ENCODE assay signal across 1 cellular context in genomic region chr14:105326891-105327694, GRCh38.
TF ChIP-seq lines count a peak whose summit lies in the region.

No MANE protein-coding gene starts in this region.

TF ChIP-seq in K562, 482 proteins besides CTCF, POLR2A, EP300 and RAD21:
- TF ChIP-seq RCOR1 (IDR thresholded peaks at IDR 0.05; ENCODE audit: borderline replicate concordance in 1 of 2, low read depth in 2 of 2, low read length in 2 of 2): no peak
- peak; percentile 76; the same call in 1 of the 2 replicates for TF ChIP-seq SPI1 (IDR thresholded peaks at IDR 0.05; ENCODE audit: borderline replicate concordance, low read depth, low read length)
- TF ChIP-seq, protein P1, sequence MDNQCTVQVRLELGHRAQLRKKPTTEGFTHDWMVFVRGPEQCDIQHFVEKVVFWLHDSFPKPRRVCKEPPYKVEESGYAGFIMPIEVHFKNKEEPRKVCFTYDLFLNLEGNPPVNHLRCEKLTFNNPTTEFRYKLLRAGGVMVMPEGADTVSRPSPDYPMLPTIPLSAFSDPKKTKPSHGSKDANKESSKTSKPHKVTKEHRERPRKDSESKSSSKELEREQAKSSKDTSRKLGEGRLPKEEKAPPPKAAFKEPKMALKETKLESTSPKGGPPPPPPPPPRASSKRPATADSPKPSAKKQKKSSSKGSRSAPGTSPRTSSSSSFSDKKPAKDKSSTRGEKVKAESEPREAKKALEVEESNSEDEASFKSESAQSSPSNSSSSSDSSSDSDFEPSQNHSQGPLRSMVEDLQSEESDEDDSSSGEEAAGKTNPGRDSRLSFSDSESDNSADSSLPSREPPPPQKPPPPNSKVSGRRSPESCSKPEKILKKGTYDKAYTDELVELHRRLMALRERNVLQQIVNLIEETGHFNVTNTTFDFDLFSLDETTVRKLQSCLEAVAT (IDR thresholded peaks at IDR 0.05): peak in 1 of 2 experiments; percentile 52; a peak in 1 of 4 replicates
